In genomic region chr2:47607315-47608061, GRCh38 we compare ENCODE assay signal across 32 cellular contexts. TPM values are rescaled to one million over a fixed set of nuclear protein-coding genes. Genes with fewer than 3 reads are reported as not detected.
"Had no signal": no experiment of that assay in that cellular context is flagged by ENCODE, and none has a peak within 500 bp of the region (broad histone marks: within the 10 kb centered on the region; RNA-seq: fewer than 3 reads in every experiment).

No MANE protein-coding gene starts in this region.

- H3K4me1 ChIP-seq: ascending aorta, body of pancreas, Peyer's patch, SJSA1 had no signal

- FAIRE-seq: bronchial epithelial cell had no signal

- H3K27ac Mint-ChIP-seq: activated CD8-positive, alpha-beta memory T cell treated with anti-CD3 and anti-CD28 coated beads, Interleukin-2, amount 10 ng/mL, durations not matched to agents 7 days and 5 days; activated naive CD4-positive, alpha-beta T cell treated with anti-CD3 and anti-CD28 coated beads, Interleukin-2, amount 50 U/mL, for 72 hours; activated naive CD8-positive, alpha-beta T cell treated with anti-CD3 and anti-CD28 coated beads, Interleukin-2, amount 50 U/mL, for 24 hours; activated T-cell treated with anti-CD3 and anti-CD28 coated beads, Interleukin-2, amount 50 U/mL, for 24 hours; activated T-helper 1 cell treated with anti-CD3 and anti-CD28 coated beads, Interleukin-12 subunit alpha, Interleukin-12 subunit beta, Interleukin-2, Interleukin-4 antibody, amounts not matched to agents 30 ng/mL and 10 ng/mL and 1 ng/mL, durations not matched to agents 14 hours and 24 hours and 36 hours had no signal

- H3K4me2 ChIP-seq: KMS-11 had no signal

- H3K36me3 Mint-ChIP-seq: activated CD8-positive, alpha-beta memory T cell treated with anti-CD3 and anti-CD28 coated beads, Interleukin-2, amount 10 ng/mL, durations not matched to agents 7 days and 5 days had no signal

- H3K36me3 ChIP-seq: ascending aorta, Peyer's patch, SJSA1 had no signal

- H3K9ac ChIP-seq: KMS-11 had no signal

- H3K27me3 ChIP-seq: ascending aorta, body of pancreas, Peyer's patch had no signal

- H3K27ac ChIP-seq: ascending aorta, body of pancreas, KMS-11, Peyer's patch, SJSA1 had no signal

- H3K9me3 Mint-ChIP-seq: activated naive CD4-positive, alpha-beta T cell treated with anti-CD3 and anti-CD28 coated beads, Interleukin-2, amount 50 U/mL, for 72 hours; activated naive CD8-positive, alpha-beta T cell treated with anti-CD3 and anti-CD28 coated beads, Interleukin-2, amount 50 U/mL, for 24 hours; activated T-cell treated with anti-CD3 and anti-CD28 coated beads, Interleukin-2, amount 50 U/mL, for 24 hours; activated T-helper 1 cell treated with anti-CD3 and anti-CD28 coated beads, Interleukin-12 subunit alpha, Interleukin-12 subunit beta, Interleukin-2, Interleukin-4 antibody, amounts not matched to agents 30 ng/mL and 10 ng/mL and 1 ng/mL, durations not matched to agents 14 hours and 24 hours and 36 hours had no signal

- ATAC-seq: activated CD8-positive, alpha-beta memory T cell treated with anti-CD3 and anti-CD28 coated beads, Interleukin-2, amount 10 ng/mL, durations not matched to agents 7 days and 5 days; activated naive CD4-positive, alpha-beta T cell treated with anti-CD3 and anti-CD28 coated beads, Interleukin-2, amount 50 U/mL, for 72 hours; activated naive CD8-positive, alpha-beta T cell treated with anti-CD3 and anti-CD28 coated beads, Interleukin-2, amount 50 U/mL, for 24 hours; body of pancreas; SK-N-SH treated with all-trans-retinoic acid at 6 μM for 48 hours had no signal

- H3K9me3 ChIP-seq: ascending aorta, body of pancreas, Peyer's patch, SJSA1 had no signal

- H3K4me1 Mint-ChIP-seq: activated CD8-positive, alpha-beta memory T cell treated with anti-CD3 and anti-CD28 coated beads, Interleukin-2, amount 10 ng/mL, durations not matched to agents 7 days and 5 days; activated naive CD8-positive, alpha-beta T cell treated with anti-CD3 and anti-CD28 coated beads, Interleukin-2, amount 50 U/mL, for 24 hours had no signal

- H3K4me3 Mint-ChIP-seq: activated CD8-positive, alpha-beta memory T cell treated with anti-CD3 and anti-CD28 coated beads, Interleukin-2, amount 10 ng/mL, durations not matched to agents 7 days and 5 days; activated naive CD8-positive, alpha-beta T cell treated with anti-CD3 and anti-CD28 coated beads, Interleukin-2, amount 50 U/mL, for 24 hours; activated T-cell treated with anti-CD3 and anti-CD28 coated beads, Interleukin-2, amount 50 U/mL, for 24 hours; activated T-helper 1 cell treated with anti-CD3 and anti-CD28 coated beads, Interleukin-12 subunit alpha, Interleukin-12 subunit beta, Interleukin-2, Interleukin-4 antibody, amounts not matched to agents 30 ng/mL and 10 ng/mL and 1 ng/mL, durations not matched to agents 14 hours and 24 hours and 36 hours had no signal

- H3K4me3 ChIP-seq: ascending aorta, body of pancreas, Peyer's patch, SJSA1 had no signal

- DNase-seq: activated CD4-positive, alpha-beta T cell treated with anti-CD3 and anti-CD28 coated beads for 48 hours; activated CD4-positive, alpha-beta T cell treated with anti-CD3 and anti-CD28 coated beads, Interleukin-2, amount 50 U/mL, for 4 hours; activated CD4-positive, CD25-positive, alpha-beta regulatory T cell treated with anti-CD3 and anti-CD28 coated beads, Interleukin-2, amount 50 U/mL, for 72 hours; activated CD8-positive, alpha-beta memory T cell treated with anti-CD3 and anti-CD28 coated beads, Interleukin-2, amount 10 ng/mL, durations not matched to agents 7 days and 5 days; activated effector memory CD4-positive, alpha-beta T cell treated with anti-CD3 and anti-CD28 coated beads, Interleukin-2, amount 50 U/mL, for 16 hours; activated naive CD4-positive, alpha-beta T cell treated with Interleukin-2 at 50 U/mL for 16 hours; activated naive CD8-positive, alpha-beta T cell treated with anti-CD3 and anti-CD28 coated beads, Interleukin-2, amount 50 U/mL, for 24 hours; activated T-cell treated with anti-CD3 and anti-CD28 coated beads, Interleukin-2, amount 50 U/mL, for 24 hours; amniotic stem cell; body of pancreas; central memory CD4-positive, alpha-beta T cell; NCI-H1092 treated with DMSO at 0.1 percent for 48 hours; NCI-H1417 treated with DMSO at 0.1 percent for 48 hours; NCI-H1694; NCI-H2029; NCI-H2107; NCI-H2171 treated with DMSO at 0.1 percent for 48 hours; NCI-H510A treated with DMSO at 0.1 percent for 48 hours; NCI-H69; NK-92 treated with Interleukin-12 subunit alpha and Interleukin-12 subunit beta, amount 100 ng/mL, for 24 hours; OCI-M1; Peyer's patch; SHP77; SW 1271 had no signal

- H3K27me3 Mint-ChIP-seq: activated CD8-positive, alpha-beta memory T cell treated with anti-CD3 and anti-CD28 coated beads, Interleukin-2, amount 10 ng/mL, durations not matched to agents 7 days and 5 days; activated naive CD8-positive, alpha-beta T cell treated with anti-CD3 and anti-CD28 coated beads, Interleukin-2, amount 50 U/mL, for 24 hours; activated T-cell treated with anti-CD3 and anti-CD28 coated beads, Interleukin-2, amount 50 U/mL, for 24 hours had no signal

RNA-seq across cellular contexts. Expression of gene KCNK12, which starts 36.7 kb away (rescaled TPM):
- total RNA-seq: ascending aorta, MCF 10A, Peyer's patch, SJSA1 had no signal
